Comparison of ENCODE assay signal across 16 cellular contexts in the genomic region with DNA sequence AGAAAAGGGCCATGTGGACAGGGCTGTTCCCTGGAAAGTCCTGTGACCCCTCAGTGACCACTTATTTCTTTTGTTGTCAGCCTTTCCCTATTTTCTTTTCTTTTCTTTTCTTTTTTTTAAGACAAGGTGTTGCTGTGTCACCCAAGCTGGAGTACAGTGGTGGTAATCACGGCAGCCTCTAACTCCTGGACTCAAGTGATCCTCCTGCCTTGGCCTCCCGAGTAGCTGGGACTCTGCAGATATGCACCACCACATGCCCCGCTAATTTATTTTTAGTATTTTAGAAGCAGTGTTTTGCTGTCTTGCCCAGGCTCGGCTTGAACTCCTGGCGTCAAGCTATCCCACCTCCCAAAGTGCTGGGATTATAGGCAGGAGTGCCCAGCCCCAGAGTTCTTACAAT. TPM values are rescaled to one million over a fixed set of nuclear protein-coding genes. Genes with fewer than 3 reads are reported as not detected.
A peak's percentile ranks its signal among the peaks of the same experiment; 100 is the strongest.
DNase-seq lines count a peak whose midpoint lies in the region; ATAC-seq and TF ChIP-seq lines count a peak whose summit lies in the region.
"Had no signal": no experiment of that assay in that cellular context is flagged by ENCODE, and none has a peak within 500 bp of the region (broad histone marks: within the 10 kb centered on the region; RNA-seq: fewer than 3 reads in every experiment).

No MANE protein-coding gene starts in this region.

- intact Hi-C loops in activated naive CD4-positive, alpha-beta T cell treated with anti-CD3 and anti-CD28 coated beads for 36 hours (cut with micrococcal nuclease): loop anchor here (2.0 kb wide), 3 partner anchors 41 to 637 kb away; a partner anchor contains a TSS
- intact Hi-C loops in A673 (cut with micrococcal nuclease; ENCODE audit: unreplicated experiment) (no loop called here), posterior vena cava (cut with DNase I) (loop anchor here in 1 of 2 donors (5.0 kb wide), 1 partner anchor 113 kb away; no protein-coding TSS in a partner anchor)

- H3K27ac ChIP-seq in MM.1S (ENCODE audit: low read length): peak overlapping the region; percentile 71; the same call in 1 of the 2 replicates
- no peak overlapping the region for H3K27ac ChIP-seq in neural progenitor cell
- H3K27ac ChIP-seq in A673 (ENCODE audit: low read depth, low read length, poor library complexity, severe bottlenecking): no peak overlapping the region
- H3K27ac ChIP-seq: SJCRH30 had no signal

- DNase-seq in activated naive CD4-positive, alpha-beta T cell treated with anti-CD3 and anti-CD28 coated beads for 36 hours: no peak
- DNase-seq in activated naive CD4-positive, alpha-beta T cell treated with anti-CD3 and anti-CD28 coated beads, Interleukin-2, amount 50 U/mL, for 16 hours: no peak
- no peak for DNase-seq in MM.1S
- no peak for DNase-seq in activated naive CD8-positive, alpha-beta T cell treated with anti-CD3 and anti-CD28 coated beads, Interleukin-2, amount 50 U/mL, for 24 hours
- no peak for DNase-seq in neural progenitor cell (ENCODE audit: low spot score)
- no peak for DNase-seq in A673 (ENCODE audit: low spot score)
- no peak for DNase-seq in posterior vena cava (ENCODE audit: low spot score)
- no peak for DNase-seq in cerebellar cortex (ENCODE audit: low spot score)
- DNase-seq: activated CD4-positive, alpha-beta T cell treated with anti-CD3 and anti-CD28 coated beads, Interleukin-2, amount 50 U/mL, for 4 hours; DMS 273 treated with DMSO at 0.1 percent for 48 hours; NCI-H1930; stimulated activated CD4-positive, alpha-beta T cell treated with anti-CD3 and anti-CD28 coated beads, Interleukin-1b, Interleukin-23, amount 100 ng/mL, for 48 hours had no signal

- H3K4me1 ChIP-seq in MM.1S (ENCODE audit: low read length) (peaks cover 22% of the 10 kb centered on the region; the same call in 1 of the 2 replicates), neural progenitor cell (peaks cover 14% of the 10 kb centered on the region), A673 (ENCODE audit: insufficient read depth, low read length, poor library complexity, severe bottlenecking) (peaks cover 24% of the 10 kb centered on the region)

- no peaks in the 10 kb centered on the region for H3K9me2 ChIP-seq in MM.1S (replicated peaks; ENCODE audit: insufficient read depth, low read length)

- peaks cover 14% of the 10 kb centered on the region; the same call in 1 of the 2 replicates for H4K20me1 ChIP-seq in MM.1S (ENCODE audit: insufficient read depth, low read length)
- peaks cover 14% of the 10 kb centered on the region for H4K20me1 ChIP-seq in neural progenitor cell (ENCODE audit: low read depth)

- peaks cover 13% of the 10 kb centered on the region; the same call in 1 of the 2 replicates for H3K36me3 ChIP-seq in MM.1S (replicated peaks; ENCODE audit: insufficient read depth, low read length)
- peaks cover 4% of the 10 kb centered on the region for H3K36me3 ChIP-seq in neural progenitor cell
- peaks cover 28% of the 10 kb centered on the region for H3K36me3 ChIP-seq in A673 (ENCODE audit: insufficient read depth, low read length, poor library complexity, severe bottlenecking)
- H3K36me3 ChIP-seq: breast epithelium had no signal

- H3K9me3 ChIP-seq in MM.1S (replicated peaks; ENCODE audit: insufficient read depth, low read length) (no peaks in the 10 kb centered on the region), neural progenitor cell (ENCODE audit: low read depth) (no peaks in the 10 kb centered on the region), A673 (ENCODE audit: low read depth, low read length, poor library complexity, severe bottlenecking) (no peaks in the 10 kb centered on the region)
- H3K9me3 ChIP-seq: breast epithelium, esophagus muscularis mucosa, SJCRH30 had no signal

- peaks cover 49% of the 10 kb centered on the region for H3K4me1 Mint-ChIP-seq in activated naive CD4-positive, alpha-beta T cell treated with anti-CD3 and anti-CD28 coated beads for 36 hours (ENCODE audit: low read depth)
- peaks cover 53% of the 10 kb centered on the region for H3K4me1 Mint-ChIP-seq in activated naive CD8-positive, alpha-beta T cell treated with anti-CD3 and anti-CD28 coated beads, Interleukin-2, amount 50 U/mL, for 24 hours
- peaks cover 37% of the 10 kb centered on the region for H3K4me1 Mint-ChIP-seq in neural progenitor cell

- H2AFZ ChIP-seq in MM.1S (ENCODE audit: low read length) (peak overlapping the region; percentile 92; the same call in 1 of the 2 replicates), neural progenitor cell (replicated peaks) (no peak overlapping the region)

- TF ChIP-seq CTCF in MM.1S (IDR thresholded peaks at IDR 0.05; ENCODE audit: low read length) (no peak), neural progenitor cell (IDR thresholded peaks at IDR 0.05) (no peak), A673 (conservative IDR thresholded peaks at IDR 0.05; ENCODE audit: low read depth, low read length) (no peak)

- H3K79me2 ChIP-seq in MM.1S (ENCODE audit: low read length) (peaks cover 39% of the 10 kb centered on the region), neural progenitor cell (ENCODE audit: low read depth) (peaks cover 19% of the 10 kb centered on the region)

- no peak overlapping the region for H3K9ac ChIP-seq in MM.1S (ENCODE audit: low read length)
- H3K9ac ChIP-seq in neural progenitor cell: no peak overlapping the region

- no peak for ATAC-seq in activated naive CD8-positive, alpha-beta T cell treated with anti-CD3 and anti-CD28 coated beads, Interleukin-2, amount 50 U/mL, for 24 hours

- H3K27me3 Mint-ChIP-seq in activated naive CD4-positive, alpha-beta T cell treated with anti-CD3 and anti-CD28 coated beads for 36 hours (ENCODE audit: low read depth): no peaks in the 10 kb centered on the region
- H3K27me3 Mint-ChIP-seq in activated naive CD8-positive, alpha-beta T cell treated with anti-CD3 and anti-CD28 coated beads, Interleukin-2, amount 50 U/mL, for 24 hours: peaks cover 3% of the 10 kb centered on the region
- peaks cover 12% of the 10 kb centered on the region for H3K27me3 Mint-ChIP-seq in neural progenitor cell (ENCODE audit: insufficient read depth, low read depth)
- H3K27me3 Mint-ChIP-seq: activated naive CD4-positive, alpha-beta T cell treated with anti-CD3 and anti-CD28 coated beads, Interleukin-2, amount 50 U/mL, for 24 hours had no signal

- H3K4me3 ChIP-seq in MM.1S (ENCODE audit: low read length): 0 out of 2 replicates have a peak overlapping the region, but pooled peaks have one; percentile 62
- no peak overlapping the region for H3K4me3 ChIP-seq in neural progenitor cell
- H3K4me3 ChIP-seq in A673 (ENCODE audit: low read depth, low read length, poor library complexity, severe bottlenecking): no peak overlapping the region

- POLR2A ChIA-PET in A673 (lab: Charles Lee; ENCODE audit: low non-redundant PET): no interaction called here

- H3K27ac Mint-ChIP-seq in activated naive CD4-positive, alpha-beta T cell treated with anti-CD3 and anti-CD28 coated beads for 36 hours: no peak overlapping the region
- no peak overlapping the region for H3K27ac Mint-ChIP-seq in activated naive CD8-positive, alpha-beta T cell treated with anti-CD3 and anti-CD28 coated beads, Interleukin-2, amount 50 U/mL, for 24 hours
- H3K27ac Mint-ChIP-seq in neural progenitor cell: no peak overlapping the region

- H3K27me3 ChIP-seq in MM.1S (replicated peaks; ENCODE audit: insufficient read depth, low read length): no peaks in the 10 kb centered on the region
- no peaks in the 10 kb centered on the region for H3K27me3 ChIP-seq in neural progenitor cell
- H3K27me3 ChIP-seq in A673 (replicated peaks; ENCODE audit: insufficient read depth, low read depth, low read length, poor library complexity): no peaks in the 10 kb centered on the region
- H3K27me3 ChIP-seq: breast epithelium, esophagus muscularis mucosa, SJCRH30 had no signal

- CTCF ChIA-PET in activated naive CD4-positive, alpha-beta T cell treated with anti-CD3 and anti-CD28 coated beads for 36 hours (lab: Charles Lee): interaction anchor here (1.0 to 2.7 kb wide), 2 partner anchors 17 to 68 kb away, joined by 3 to 10 read pairs; no protein-coding TSS in a partner anchor
- CTCF ChIA-PET in A673 (lab: Charles Lee): no interaction called here

- no peaks in the 10 kb centered on the region for H3K9me3 Mint-ChIP-seq in activated naive CD4-positive, alpha-beta T cell treated with anti-CD3 and anti-CD28 coated beads for 36 hours
- no peaks in the 10 kb centered on the region for H3K9me3 Mint-ChIP-seq in activated naive CD8-positive, alpha-beta T cell treated with anti-CD3 and anti-CD28 coated beads, Interleukin-2, amount 50 U/mL, for 24 hours
- no peaks in the 10 kb centered on the region for H3K9me3 Mint-ChIP-seq in neural progenitor cell
- H3K9me3 Mint-ChIP-seq: activated naive CD4-positive, alpha-beta T cell treated with anti-CD3 and anti-CD28 coated beads, Interleukin-2, amount 50 U/mL, for 24 hours had no signal

- H3K4me3 Mint-ChIP-seq in activated naive CD4-positive, alpha-beta T cell treated with anti-CD3 and anti-CD28 coated beads for 36 hours: peak overlapping the region; percentile 94
- H3K4me3 Mint-ChIP-seq in activated naive CD8-positive, alpha-beta T cell treated with anti-CD3 and anti-CD28 coated beads, Interleukin-2, amount 50 U/mL, for 24 hours: peak overlapping the region; percentile 99
- peak overlapping the region; percentile 93 for H3K4me3 Mint-ChIP-seq in neural progenitor cell

- H3K4me2 ChIP-seq in MM.1S (ENCODE audit: low read depth, low read length) (peak overlapping the region; percentile 83; the same call in 1 of the 2 replicates), neural progenitor cell (no peak overlapping the region)

- H3K36me3 Mint-ChIP-seq in activated naive CD4-positive, alpha-beta T cell treated with anti-CD3 and anti-CD28 coated beads for 36 hours (ENCODE audit: low read depth): peaks cover 23% of the 10 kb centered on the region
- peaks cover 33% of the 10 kb centered on the region for H3K36me3 Mint-ChIP-seq in activated naive CD8-positive, alpha-beta T cell treated with anti-CD3 and anti-CD28 coated beads, Interleukin-2, amount 50 U/mL, for 24 hours (ENCODE audit: low read depth)
- peaks cover 14% of the 10 kb centered on the region for H3K36me3 Mint-ChIP-seq in neural progenitor cell

- no TSS peak for BruUV-seq in A673 (replicated peaks; lab: Mats Ljungman, UMichigan)

- H3F3A ChIP-seq in MM.1S (ENCODE audit: insufficient read depth, low read length) (peaks cover 22% of the 10 kb centered on the region; the same call in 1 of the 2 replicates), neural progenitor cell (ENCODE audit: low read depth) (peaks cover 42% of the 10 kb centered on the region)

RNA-seq across cellular contexts. Expression of a gene that starts 1.1 kb away (rescaled TPM):
- 100 to 1,000 TPM; 542 to 553 TPM for total RNA-seq in activated naive CD4-positive, alpha-beta T cell treated with anti-CD3 and anti-CD28 coated beads for 36 hours
- 109 and 224 TPM in 2 replicates for total RNA-seq in neural progenitor cell (ENCODE audit: low replicate concordance)
- 439 and 447 TPM in 2 replicates for total RNA-seq in A673 (2021)
- 100 to 1,000 TPM; 176 to 206 TPM for total RNA-seq in posterior vena cava

RNA-seq across cellular contexts. Expression of a gene that starts 40.3 kb away (rescaled TPM):
- 10 to 100 TPM; 24.8 to 34.1 TPM for total RNA-seq in activated naive CD4-positive, alpha-beta T cell treated with anti-CD3 and anti-CD28 coated beads for 36 hours
- total RNA-seq in neural progenitor cell (ENCODE audit: low replicate concordance): 15.2 and 26.9 TPM in 2 replicates
- total RNA-seq in A673 (2021): 27.1 and 33.8 TPM in 2 replicates
- total RNA-seq in posterior vena cava: 1 to 10 TPM; 4.6 to 6.5 TPM
